In the genomic region with DNA sequence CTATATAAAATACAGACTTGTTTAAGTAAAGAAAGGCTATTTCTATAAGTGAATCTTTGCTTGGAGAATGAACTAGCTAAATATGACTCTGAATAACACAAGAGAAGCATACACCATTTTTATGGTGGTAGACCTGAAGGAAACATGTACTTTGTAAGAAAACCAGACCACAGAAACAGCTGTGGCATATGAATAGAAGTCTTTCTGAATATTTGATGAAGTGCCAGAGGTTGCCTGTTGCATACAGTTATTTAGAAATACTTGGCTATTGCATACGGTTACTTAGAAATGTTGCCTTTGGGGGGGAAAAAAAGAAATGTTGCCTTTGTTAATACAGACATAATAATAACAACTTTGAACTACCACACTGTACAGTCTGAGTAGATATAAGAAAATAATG, we compare ENCODE assay signal across 16 cellular contexts. TPM values are rescaled to one million over a fixed set of nuclear protein-coding genes. Genes with fewer than 3 reads are reported as not detected.
DNase-seq lines count a peak whose midpoint lies in the region; ATAC-seq and TF ChIP-seq lines count a peak whose summit lies in the region.
"Had no signal": no experiment of that assay in that cellular context is flagged by ENCODE, and none has a peak within 500 bp of the region (broad histone marks: within the 10 kb centered on the region; RNA-seq: fewer than 3 reads in every experiment).

No MANE protein-coding gene starts in this region.

- DNase-seq in NCI-H226 (peak; percentile 36), astrocyte of the cerebellum (ENCODE audit: low read depth) (peak; percentile 23), fibroblast of mammary gland (ENCODE audit: low read depth) (peak; percentile 16), skeletal muscle cell (ENCODE audit: low read depth) (peak; percentile 31), neuronal stem cell (ENCODE audit: low spot score) (no peak)
- no peak for DNase-seq in activated T-cell treated with anti-CD3 and anti-CD28 coated beads, Interleukin-2, amount 50 U/mL, for 1 hour
- DNase-seq: BE2C; CD4-positive, alpha-beta T cell; DMS53; NCI-H1417; NCI-H1930; NCI-H2171; NCI-H446 treated with DMSO at 0.1 percent for 48 hours; NK-92 treated with Interleukin-12 subunit alpha and Interleukin-12 subunit beta, amount 100 ng/mL, for 24 hours had no signal

- no peaks in the 10 kb centered on the region for H3K79me1 ChIP-seq in neuronal stem cell (ENCODE audit: low read depth, low read length)

- TF ChIP-seq CTCF in astrocyte of the cerebellum (IDR thresholded peaks at IDR 0.05; ENCODE audit: low read depth, low read length, missing control alignments) (no peak), fibroblast of mammary gland (conservative IDR thresholded peaks at IDR 0.05; ENCODE audit: control insufficient read depth, insufficient read depth, low read depth, low read length) (no peak)

- H3K36me3 ChIP-seq in neuronal stem cell (replicated peaks in 1 of 2; ENCODE audit: control insufficient read depth in 2 of 2, insufficient read depth in 2 of 2, low read length in 2 of 2) = no peaks in the 10 kb centered on the region
- H3K36me3 ChIP-seq: BE2C had no signal

- H3K4me1 ChIP-seq in neuronal stem cell (ENCODE audit: control insufficient read depth in 2 of 2, insufficient read depth in 1 of 2, low read depth in 1 of 2, low read length in 2 of 2) = no peaks in the 10 kb centered on the region
- H3K4me1 ChIP-seq: BE2C had no signal

- no peak overlapping the region for H2BK5ac ChIP-seq in neuronal stem cell (ENCODE audit: low read length)

- H2BK120ac ChIP-seq in neuronal stem cell (ENCODE audit: low read depth, low read length) = no peak overlapping the region

- no peak overlapping the region for H3K4me2 ChIP-seq in neuronal stem cell (ENCODE audit: insufficient read depth, low read length, poor library complexity, severe bottlenecking)

- H2AFZ ChIP-seq in neuronal stem cell (ENCODE audit: low read length) = no peak overlapping the region

- no peak overlapping the region for H3K27ac ChIP-seq in neuronal stem cell (replicated peaks; ENCODE audit: low read length)
- H3K27ac ChIP-seq: RWPE1 had no signal

- peaks cover 0 to 17% (median 0%) of the 10 kb centered on the region in 3 experiments for H3K27me3 ChIP-seq in neuronal stem cell (ENCODE audit: control insufficient read depth in 3 of 3, insufficient read depth in 3 of 3, low read depth in 1 of 3, low read length in 3 of 3)

- H3K9me3 ChIP-seq in neuronal stem cell (replicated peaks in 1 of 2; ENCODE audit: control insufficient read depth in 2 of 2, insufficient read depth in 1 of 2, low read depth in 1 of 2, low read length in 2 of 2) = no peaks in the 10 kb centered on the region
- H3K9me3 ChIP-seq: BE2C had no signal

- no peak overlapping the region for H4K91ac ChIP-seq in neuronal stem cell (ENCODE audit: low read depth, low read length, poor library complexity)

- ATAC-seq in HG02970 (IDR thresholded peaks at IDR 0.05; ENCODE audit: low FRiP score, unreplicated experiment) = no peak

- H2BK12ac ChIP-seq in neuronal stem cell (ENCODE audit: low read length) = no peak overlapping the region

- no peak overlapping the region for H3K9ac ChIP-seq in neuronal stem cell (ENCODE audit: low read depth, low read length, poor library complexity)

- no peak overlapping the region for H2AK5ac ChIP-seq in neuronal stem cell (ENCODE audit: low read depth, low read length)

- in situ Hi-C loops in astrocyte of the cerebellum (cut with HindIII; ENCODE audit: low sequenced_read_pairs) = no loop called here

- no peak overlapping the region for H4K8ac ChIP-seq in neuronal stem cell (ENCODE audit: low read depth, low read length)

- no peak overlapping the region for H2BK15ac ChIP-seq in neuronal stem cell (ENCODE audit: low read length)

- H3K14ac ChIP-seq in neuronal stem cell (ENCODE audit: low read length) = no peak overlapping the region

- H3K4ac ChIP-seq in neuronal stem cell (ENCODE audit: low read length) = no peak overlapping the region

- no CpG with 5 or more reads among the region's 1 CpG for WGBS in neuronal stem cell (ENCODE audit: extremely low coverage in 2 of 2, insufficient read length in 2 of 2, insufficient replicate concordance in 1 of 2), 2 donors

- H3K23ac ChIP-seq in neuronal stem cell (ENCODE audit: low read depth, low read length, poor library complexity) = no peak overlapping the region

- no peak overlapping the region for H3K18ac ChIP-seq in neuronal stem cell (ENCODE audit: low read length)

- no peak overlapping the region for H3K4me3 ChIP-seq in astrocyte of the cerebellum (ENCODE audit: low read depth, low read length)
- no peak overlapping the region for H3K4me3 ChIP-seq in fibroblast of mammary gland (ENCODE audit: control insufficient read depth, low read depth, low read length)
- no peak overlapping the region for H3K4me3 ChIP-seq in skeletal muscle cell (ENCODE audit: low read depth, low read length)
- H3K4me3 ChIP-seq in neuronal stem cell (ENCODE audit: low read length in 2 of 2) = no peak overlapping the region

RNA-seq across cellular contexts. Expression of a gene that starts 16.8 kb away (rescaled TPM):
- polyA plus RNA-seq in neuronal stem cell (2013, experiment 1 of 2) = 3.5 TPM
- polyA plus RNA-seq in neuronal stem cell (2013, experiment 2 of 2) = 3.6 TPM

RNA-seq across cellular contexts. Expression of a gene that starts 31.5 kb away (rescaled TPM):
- 0.10 TPM for polyA plus RNA-seq in neuronal stem cell (2013, experiment 1 of 2)
- 0.12 TPM for polyA plus RNA-seq in neuronal stem cell (2013, experiment 2 of 2)

Comparison
In these comparisons a context has a peak if more than half of its experiments do, and no peak if none do; other contexts are left out.
1. DNase-seq: peak in NCI-H226 (single experiment), astrocyte of the cerebellum (single experiment), fibroblast of mammary gland (single experiment) and skeletal muscle cell (single experiment); none in activated T-cell treated with anti-CD3 and anti-CD28 coated beads, Interleukin-2, amount 50 U/mL, for 1 hour (single experiment) and neuronal stem cell (single experiment).